In genomic region chr19:41420101-41420880, GRCh38 we compare ENCODE assay signal across 1 cellular context.
TF ChIP-seq lines count a peak whose summit lies in the region.

No MANE protein-coding gene starts in this region.

TF ChIP-seq in A549, 52 proteins besides CTCF, POLR2A, EP300 and RAD21 (continued from another document):
- no peak for TF ChIP-seq REST (IDR thresholded peaks at IDR 0.05)
